In the genomic region with DNA sequence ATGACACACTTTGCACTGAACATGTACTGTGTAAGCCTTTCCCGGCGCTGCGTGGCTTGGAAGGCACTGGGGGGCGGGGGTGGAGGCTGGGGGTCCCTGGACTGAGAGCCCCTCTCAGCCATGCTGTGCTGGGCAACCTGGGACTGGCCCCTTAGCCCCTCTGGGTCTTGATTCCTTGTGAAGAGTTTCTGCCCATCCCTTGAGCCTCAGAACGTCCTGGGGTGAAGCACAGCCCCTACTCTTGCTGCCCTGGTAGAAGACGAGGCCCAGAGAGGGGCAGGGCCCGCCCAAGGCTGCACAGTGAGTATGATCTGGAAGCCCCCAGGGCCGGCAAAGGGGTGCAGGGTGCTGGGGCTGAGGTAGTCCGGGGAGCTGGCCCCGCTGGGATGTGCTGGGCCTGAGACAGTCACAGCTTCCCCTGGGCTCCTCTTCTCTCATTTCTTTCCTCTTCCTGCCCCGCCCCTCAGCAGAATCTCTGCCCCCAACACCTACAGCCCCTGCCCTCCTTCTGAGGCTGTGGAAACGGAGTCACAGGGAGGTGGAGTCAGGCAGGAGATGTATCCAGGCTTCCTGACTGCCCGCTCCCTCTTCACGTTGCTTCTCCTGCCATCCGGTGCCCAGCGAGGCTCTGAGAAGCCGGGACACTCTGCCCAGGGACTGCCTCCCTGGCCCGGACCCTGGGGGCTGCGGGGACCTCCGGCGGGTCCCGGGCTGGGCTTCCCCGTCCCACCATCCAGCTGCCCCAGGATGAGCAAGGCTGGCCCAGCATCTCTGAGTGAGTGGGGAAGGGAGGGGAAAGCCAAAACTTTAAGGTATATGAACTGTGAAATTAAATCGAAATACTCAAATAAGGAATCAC, we compare ENCODE assay signal across 26 cellular contexts.
"Had no signal": no experiment of that assay in that cellular context is flagged by ENCODE, and none has a peak within 500 bp of the region (broad histone marks: within the 10 kb centered on the region; RNA-seq: fewer than 3 reads in every experiment).

No MANE protein-coding gene starts in this region.

- DNase-seq: activated CD4-positive, alpha-beta T cell treated with anti-CD3 and anti-CD28 coated beads for 48 hours; activated CD4-positive, alpha-beta T cell treated with anti-CD3 and anti-CD28 coated beads, Interleukin-2, amount 50 U/mL, for 48 hours; activated CD8-positive, alpha-beta memory T cell treated with anti-CD3 and anti-CD28 coated beads for 24 hours; activated effector memory CD4-positive, alpha-beta T cell treated with Interleukin-2 at 50 U/mL for 16 hours; activated naive CD4-positive, alpha-beta T cell treated with Interleukin-2 at 50 U/mL for 16 hours; anterior cingulate cortex; dermis blood vessel endothelial cell; effector CD4-positive, alpha-beta T cell; esophagus squamous epithelium; foreskin melanocyte; midbrain; naive thymus-derived CD4-positive, alpha-beta T cell; stimulated activated CD4-positive, alpha-beta T cell treated with anti-CD3 and anti-CD28 coated beads, Interleukin-12 subunit alpha, Interleukin-12 subunit beta, amount 100 ng/mL, for 4 hours; stimulated activated CD4-positive, alpha-beta T cell treated with anti-CD3 and anti-CD28 coated beads, Interleukin-4, amount 100 ng/mL, for 1 hour; T-helper 9 cell; thyroid gland; upper lobe of right lung had no signal

- H3K4me3 ChIP-seq: esophagus squamous epithelium, right lobe of liver, thyroid gland, upper lobe of right lung had no signal

- H3K9me3 ChIP-seq: esophagus squamous epithelium, right lobe of liver, thyroid gland, upper lobe of right lung had no signal

- H3K27ac Mint-ChIP-seq: activated naive CD8-positive, alpha-beta T cell; memory B cell; naive thymus-derived CD4-positive, alpha-beta T cell; stimulated activated effector memory CD8-positive, alpha-beta T cell treated with anti-CD3 and anti-CD28 coated beads, Interleukin-12 subunit alpha, Interleukin-12 subunit beta, amount 100 ng/mL, for 72 hours; stimulated activated naive CD8-positive, alpha-beta T cell treated with anti-CD3 and anti-CD28 coated beads, Interleukin-15, Interleukin-2, amounts not matched to agents 100 ng/mL and 50 ng/mL, for 24 hours had no signal

- H3K36me3 Mint-ChIP-seq: activated naive CD8-positive, alpha-beta T cell; memory B cell; naive thymus-derived CD4-positive, alpha-beta T cell; stimulated activated effector memory CD8-positive, alpha-beta T cell treated with anti-CD3 and anti-CD28 coated beads, Interleukin-12 subunit alpha, Interleukin-12 subunit beta, amount 100 ng/mL, for 72 hours had no signal

- H3K27me3 ChIP-seq: right lobe of liver, thyroid gland had no signal

- H3K9me3 Mint-ChIP-seq: central memory CD8-positive, alpha-beta T cell; memory B cell; naive thymus-derived CD4-positive, alpha-beta T cell; stimulated activated effector memory CD8-positive, alpha-beta T cell treated with anti-CD3 and anti-CD28 coated beads, Interleukin-12 subunit alpha, Interleukin-12 subunit beta, amount 100 ng/mL, for 72 hours; stimulated activated naive CD8-positive, alpha-beta T cell treated with anti-CD3 and anti-CD28 coated beads, Interleukin-15, Interleukin-2, amounts not matched to agents 100 ng/mL and 50 ng/mL, for 24 hours had no signal

- H3K27ac ChIP-seq: epithelial cell of prostate, esophagus squamous epithelium, right lobe of liver, thyroid gland, upper lobe of right lung, VCaP had no signal

- H3K4me1 Mint-ChIP-seq: central memory CD8-positive, alpha-beta T cell; memory B cell had no signal

- H3K36me3 ChIP-seq: esophagus squamous epithelium, right lobe of liver, thyroid gland, upper lobe of right lung had no signal

- H3K4me3 Mint-ChIP-seq: activated naive CD8-positive, alpha-beta T cell; central memory CD8-positive, alpha-beta T cell; memory B cell; naive thymus-derived CD4-positive, alpha-beta T cell; stimulated activated effector memory CD8-positive, alpha-beta T cell treated with anti-CD3 and anti-CD28 coated beads, Interleukin-12 subunit alpha, Interleukin-12 subunit beta, amount 100 ng/mL, for 72 hours; stimulated activated naive CD8-positive, alpha-beta T cell treated with anti-CD3 and anti-CD28 coated beads, Interleukin-15, Interleukin-2, amounts not matched to agents 100 ng/mL and 50 ng/mL, for 24 hours had no signal

- H3K27me3 Mint-ChIP-seq: central memory CD8-positive, alpha-beta T cell had no signal

- ATAC-seq: activated CD4-positive, CD25-positive, alpha-beta regulatory T cell treated with anti-CD3 and anti-CD28 coated beads, Interleukin-2, amount 50 U/mL, for 24 hours; naive thymus-derived CD4-positive, alpha-beta T cell; right lobe of liver; stimulated activated effector memory CD8-positive, alpha-beta T cell treated with anti-CD3 and anti-CD28 coated beads, Interleukin-12 subunit alpha, Interleukin-12 subunit beta, amount 100 ng/mL, for 72 hours; upper lobe of right lung had no signal
